In genomic region chr1:207826557-207827487, GRCh38 we compare ENCODE assay signal across 8 cellular contexts.
A peak's percentile ranks its signal among the peaks of the same experiment; 100 is the strongest.
DNase-seq lines count a peak whose midpoint lies in the region; ATAC-seq, FAIRE-seq and TF ChIP-seq lines count a peak whose summit lies in the region.

No MANE protein-coding gene starts in this region.

- H3K27ac Mint-ChIP-seq in HFFc6: peak overlapping the region; percentile 99
- peak overlapping the region; percentile 98 for H3K27ac Mint-ChIP-seq in activated CD8-positive, alpha-beta T cell treated with anti-CD3 and anti-CD28 coated beads, Interleukin-2, amount 10 ng/mL, durations not matched to agents 7 days and 5 days
- peak overlapping the region; percentile 84 to 91 for H3K27ac Mint-ChIP-seq in stimulated activated naive CD8-positive, alpha-beta T cell treated with anti-CD3 and anti-CD28 coated beads, Interleukin-15, amount 100 ng/mL, for 72 hours

- H3K36me3 Mint-ChIP-seq in HFFc6 (ENCODE audit: low read depth): peaks cover 16% of the 10 kb centered on the region
- H3K36me3 Mint-ChIP-seq in activated CD8-positive, alpha-beta T cell treated with anti-CD3 and anti-CD28 coated beads, Interleukin-2, amount 10 ng/mL, durations not matched to agents 7 days and 5 days (ENCODE audit: low read depth): peaks cover 18% of the 10 kb centered on the region

- no TSS peak for BruUV-seq in A673 (replicated peaks; lab: Mats Ljungman, UMichigan)

- H3K4me2 ChIP-seq in keratinocyte (ENCODE audit: control insufficient read depth, extremely low read depth, insufficient read depth, low read depth, low read length): peak overlapping the region; percentile 42

- H3K9ac ChIP-seq in keratinocyte (ENCODE audit: control insufficient read depth, extremely low read depth, insufficient read depth, low read length): peak overlapping the region; percentile 57

- peaks cover 49% of the 10 kb centered on the region for H3K4me1 ChIP-seq in keratinocyte (ENCODE audit: control insufficient read depth, extremely low read depth, insufficient read depth, low read length)
- H3K4me1 ChIP-seq in A673 (ENCODE audit: insufficient read depth, low read length, poor library complexity, severe bottlenecking): no peaks in the 10 kb centered on the region

- POLR2A ChIA-PET in activated CD8-positive, alpha-beta T cell treated with anti-CD3 and anti-CD28 coated beads, Interleukin-2, amount 10 ng/mL, durations not matched to agents 7 days and 5 days (lab: Charles Lee): interaction anchor here (0.5 to 2.6 kb wide), 8 partner anchors 9 to 1953 kb away, joined by 3 to 26 read pairs (median 5); no protein-coding TSS in a partner anchor
- POLR2A ChIA-PET in A673 (lab: Charles Lee; ENCODE audit: low non-redundant PET): no interaction called here

- intact Hi-C loops in A673 (cut with micrococcal nuclease; ENCODE audit: unreplicated experiment): loop anchor here (5.0 kb wide), 1 partner anchor 40 kb away; no protein-coding TSS in a partner anchor

- peaks cover 78% of the 10 kb centered on the region for H3K79me2 ChIP-seq in keratinocyte (ENCODE audit: control insufficient read depth, insufficient read depth, low read length)

- ATAC-seq in activated CD8-positive, alpha-beta T cell treated with anti-CD3 and anti-CD28 coated beads, Interleukin-2, amount 10 ng/mL, durations not matched to agents 7 days and 5 days: no peak
- ATAC-seq in stimulated activated naive CD8-positive, alpha-beta T cell treated with anti-CD3 and anti-CD28 coated beads, Interleukin-15, amount 100 ng/mL, for 72 hours: no peak

- no peak overlapping the region for H2AFZ ChIP-seq in keratinocyte (ENCODE audit: control insufficient read depth, low read length)

- H3K9me1 ChIP-seq in keratinocyte (ENCODE audit: control insufficient read depth, extremely low read depth, insufficient read depth, low read length): peaks cover 3% of the 10 kb centered on the region

- TF ChIP-seq CTCF in HFFc6 (IDR thresholded peaks at IDR 0.05) (no peak), keratinocyte (optimal IDR thresholded peaks at IDR 0.05 in 1 of 3, IDR thresholded peaks at IDR 0.05 in 1 of 3, conservative IDR thresholded peaks at IDR 0.05 in 1 of 3; ENCODE audit: extremely low read depth in 1 of 3, insufficient read depth in 2 of 3, low read length in 3 of 3) (no peak), A673 (conservative IDR thresholded peaks at IDR 0.05; ENCODE audit: low read depth, low read length) (no peak)

- dilution Hi-C loops in keratinocyte (cut with MboI; ENCODE audit: extremely low pct_ligation_motif_present, low sequenced_read_pairs): no loop called here

- H3K4me3 ChIP-seq in keratinocyte (ENCODE audit: control insufficient read depth in 2 of 3, extremely low read depth in 1 of 3, insufficient read depth in 2 of 3, low read depth in 1 of 3, low read length in 3 of 3) (peak overlapping the region in 1 of 3 experiments; percentile 34), A673 (ENCODE audit: low read depth, low read length, poor library complexity, severe bottlenecking) (no peak overlapping the region)

- H3K36me3 ChIP-seq in keratinocyte (ENCODE audit: control insufficient read depth in 2 of 2, extremely low read depth in 1 of 2, insufficient read depth in 2 of 2, low read length in 2 of 2): peaks cover 6 to 11% of the 10 kb centered on the region in 2 experiments
- H3K36me3 ChIP-seq in A673 (ENCODE audit: insufficient read depth, low read length, poor library complexity, severe bottlenecking): no peaks in the 10 kb centered on the region

- H3K27ac ChIP-seq in keratinocyte (ENCODE audit: control insufficient read depth, insufficient read depth, low read length) (peak overlapping the region; percentile 34), A673 (ENCODE audit: low read depth, low read length, poor library complexity, severe bottlenecking) (no peak overlapping the region)

- peaks cover 74% of the 10 kb centered on the region for H3K4me1 Mint-ChIP-seq in HFFc6 (ENCODE audit: low read depth)
- peaks cover 82% of the 10 kb centered on the region for H3K4me1 Mint-ChIP-seq in activated CD8-positive, alpha-beta T cell treated with anti-CD3 and anti-CD28 coated beads, Interleukin-2, amount 10 ng/mL, durations not matched to agents 7 days and 5 days (ENCODE audit: low read depth)
- H3K4me1 Mint-ChIP-seq in stimulated activated naive CD8-positive, alpha-beta T cell treated with anti-CD3 and anti-CD28 coated beads, Interleukin-15, amount 100 ng/mL, for 72 hours: peaks cover 97% of the 10 kb centered on the region

- H3K4me3 Mint-ChIP-seq in HFFc6: peak overlapping the region; percentile 85
- H3K4me3 Mint-ChIP-seq in activated CD8-positive, alpha-beta T cell treated with anti-CD3 and anti-CD28 coated beads, Interleukin-2, amount 10 ng/mL, durations not matched to agents 7 days and 5 days: peak overlapping the region; percentile 82
- peak overlapping the region; percentile 69 to 89 for H3K4me3 Mint-ChIP-seq in stimulated activated naive CD8-positive, alpha-beta T cell treated with anti-CD3 and anti-CD28 coated beads, Interleukin-15, amount 100 ng/mL, for 72 hours

- CTCF ChIA-PET in activated CD8-positive, alpha-beta T cell treated with anti-CD3 and anti-CD28 coated beads, Interleukin-2, amount 10 ng/mL, durations not matched to agents 7 days and 5 days (lab: Charles Lee): interaction anchor here (0.7 to 25.7 kb wide), 11 partner anchors 8 to 137 kb away, joined by 3 to 656 read pairs (median 5); no protein-coding TSS in a partner anchor
- CTCF ChIA-PET in A673 (lab: Charles Lee): no interaction called here

- H3K9me3 ChIP-seq in keratinocyte (ENCODE audit: control insufficient read depth, low read depth, low read length) (no peaks in the 10 kb centered on the region), A673 (ENCODE audit: low read depth, low read length, poor library complexity, severe bottlenecking) (no peaks in the 10 kb centered on the region)

- H4K20me1 ChIP-seq in keratinocyte (ENCODE audit: control insufficient read depth, extremely low read depth, insufficient read depth, low read length): no peaks in the 10 kb centered on the region

- DNase-seq in HFFc6: peak; percentile 35
- DNase-seq in activated CD8-positive, alpha-beta T cell treated with anti-CD3 and anti-CD28 coated beads, Interleukin-2, amount 10 ng/mL, durations not matched to agents 7 days and 5 days: no peak
- DNase-seq in keratinocyte (ENCODE audit: low read depth, low spot score): no peak
- no peak for DNase-seq in stimulated activated naive CD8-positive, alpha-beta T cell treated with anti-CD3 and anti-CD28 coated beads, Interleukin-15, amount 100 ng/mL, for 72 hours
- DNase-seq in SKM-1 (lab: John Stamatoyannopoulos, UW; ENCODE audit: unreplicated experiment): no peak
- DNase-seq in pons (ENCODE audit: low spot score): no peak
- no peak for DNase-seq in activated CD4-positive, alpha-beta T cell treated with anti-CD3 and anti-CD28 coated beads for 48 hours
- DNase-seq in A673 (ENCODE audit: low spot score): no peak

- H3K9me3 Mint-ChIP-seq in HFFc6: no peaks in the 10 kb centered on the region
- no peaks in the 10 kb centered on the region for H3K9me3 Mint-ChIP-seq in activated CD8-positive, alpha-beta T cell treated with anti-CD3 and anti-CD28 coated beads, Interleukin-2, amount 10 ng/mL, durations not matched to agents 7 days and 5 days (ENCODE audit: insufficient read depth)
- no peaks in the 10 kb centered on the region for H3K9me3 Mint-ChIP-seq in stimulated activated naive CD8-positive, alpha-beta T cell treated with anti-CD3 and anti-CD28 coated beads, Interleukin-15, amount 100 ng/mL, for 72 hours

- no peaks in the 10 kb centered on the region for H3K27me3 ChIP-seq in keratinocyte (ENCODE audit: control insufficient read depth, extremely low read depth, insufficient read depth, low read length)
- H3K27me3 ChIP-seq in A673 (replicated peaks; ENCODE audit: insufficient read depth, low read depth, low read length, poor library complexity): no peaks in the 10 kb centered on the region

- peaks cover 4% of the 10 kb centered on the region for H3K27me3 Mint-ChIP-seq in HFFc6 (ENCODE audit: insufficient read depth)
- H3K27me3 Mint-ChIP-seq in activated CD8-positive, alpha-beta T cell treated with anti-CD3 and anti-CD28 coated beads, Interleukin-2, amount 10 ng/mL, durations not matched to agents 7 days and 5 days (ENCODE audit: low read depth): no peaks in the 10 kb centered on the region
- no peaks in the 10 kb centered on the region for H3K27me3 Mint-ChIP-seq in stimulated activated naive CD8-positive, alpha-beta T cell treated with anti-CD3 and anti-CD28 coated beads, Interleukin-15, amount 100 ng/mL, for 72 hours

- FAIRE-seq in keratinocyte (lab: Jason Lieb, UNC): no peak
